10 cellular contexts compared by ENCODE assay signal in the genomic region with DNA sequence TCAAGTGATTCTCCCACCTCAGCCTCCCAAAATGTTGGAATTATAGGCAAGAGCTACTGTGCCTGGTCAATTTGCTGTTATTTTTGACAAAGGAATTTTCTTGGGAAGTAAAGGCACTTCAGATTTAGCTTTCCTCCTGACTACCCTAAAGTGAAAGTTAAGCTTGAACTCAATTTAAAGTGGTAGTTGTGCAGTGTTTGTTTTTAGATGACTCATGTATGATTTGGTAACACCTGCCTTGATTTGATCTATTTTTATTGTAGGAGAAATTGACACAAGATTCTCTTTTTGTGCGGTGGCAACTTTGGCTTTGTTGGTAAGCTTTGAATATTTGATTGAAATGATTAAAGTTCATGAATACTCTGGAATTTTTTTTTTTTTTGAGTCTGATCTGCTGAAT. TPM values are rescaled to one million over a fixed set of nuclear protein-coding genes. Genes with fewer than 3 reads are reported as not detected.
DNase-seq lines count a peak whose midpoint lies in the region; FAIRE-seq and TF ChIP-seq lines count a peak whose summit lies in the region.
"Had no signal": no experiment of that assay in that cellular context is flagged by ENCODE, and none has a peak within 500 bp of the region (broad histone marks: within the 10 kb centered on the region; RNA-seq: fewer than 3 reads in every experiment).

No MANE protein-coding gene starts in this region.

- H3K79me2 ChIP-seq in smooth muscle cell (ENCODE audit: low read depth), result peaks cover 61% of the 10 kb centered on the region

- H3K4me1 ChIP-seq in esophagus squamous epithelium (peaks cover 17 to 66% (median 33%) of the 10 kb centered on the region in 3 donors), smooth muscle cell (ENCODE audit: low read depth) (peaks cover 29% of the 10 kb centered on the region), spleen (peaks cover 37 to 74% (median 52%) of the 10 kb centered on the region in 6 donors)

- TF ChIP-seq CTCF in RWPE1 (conservative IDR thresholded peaks at IDR 0.05; ENCODE audit: low read depth) (no peak), esophagus squamous epithelium (IDR thresholded peaks at IDR 0.05) (no peak), smooth muscle cell (IDR thresholded peaks at IDR 0.05; ENCODE audit: borderline replicate concordance, insufficient read depth, poor library complexity, severe bottlenecking) (no peak), GM13977 (IDR thresholded peaks at IDR 0.05; ENCODE audit: extremely low read depth, insufficient read depth, missing control alignments) (no peak), spleen (IDR thresholded peaks at IDR 0.05 in 8 of 11, conservative IDR thresholded peaks at IDR 0.05 in 3 of 11) (no peak)

- peaks cover 15 to 73% (median 37%) of the 10 kb centered on the region in 3 donors for H3K36me3 ChIP-seq in esophagus squamous epithelium
- peaks cover 22% of the 10 kb centered on the region for H3K36me3 ChIP-seq in smooth muscle cell (ENCODE audit: low read depth)
- peaks cover 3 to 81% (median 58%) of the 10 kb centered on the region in 6 donors for H3K36me3 ChIP-seq in spleen

- H3K4me2 ChIP-seq in smooth muscle cell, result peak overlapping the region; percentile 100

- peaks cover 42% of the 10 kb centered on the region for H3K4me1 Mint-ChIP-seq in T-helper 1 cell treated with Interleukin-12 subunit alpha and Interleukin-12 subunit beta and Interleukin-4 antibody, amounts not matched to agents 30 μg/mL and 1 μg/mL, for 36 hours (ENCODE audit: low read depth)

- H3K9me3 ChIP-seq in esophagus squamous epithelium, result no peaks in the 10 kb centered on the region
- no peaks in the 10 kb centered on the region for H3K9me3 ChIP-seq in smooth muscle cell (replicated peaks; ENCODE audit: low read depth)
- H3K9me3 ChIP-seq in spleen, result no peaks in the 10 kb centered on the region
- H3K9me3 ChIP-seq: body of pancreas had no signal

- TF ChIP-seq POLR2A in esophagus squamous epithelium (IDR thresholded peaks at IDR 0.05), result no peak
- no peak for TF ChIP-seq POLR2A in spleen (IDR thresholded peaks at IDR 0.05)

- no peak for FAIRE-seq in frontal cortex (lab: Jason Lieb, UNC)

- peaks cover 91% of the 10 kb centered on the region for H4K20me1 ChIP-seq in smooth muscle cell (ENCODE audit: low read depth)

- no peak overlapping the region for H2AFZ ChIP-seq in smooth muscle cell (ENCODE audit: low read depth)

- H3K27ac Mint-ChIP-seq in T-helper 1 cell treated with Interleukin-12 subunit alpha and Interleukin-12 subunit beta and Interleukin-4 antibody, amounts not matched to agents 30 μg/mL and 1 μg/mL, for 36 hours, result peak overlapping the region; percentile 2

- CTCF ChIA-PET in RWPE1 (lab: Yijun Ruan, JAX), result no interaction called here

- WGBS in esophagus squamous epithelium, 2 donors, result 28 to 29% methylated on average over 1 of the region's 1 CpG
- 92% methylated on average over 1 of the region's 1 CpG for WGBS in smooth muscle cell (ENCODE audit: low lambda C conversion rate)
- 74 to 91% (median 83%) methylated on average over 1 of the region's 1 CpG for WGBS in spleen, 5 donors

- H3K9me3 Mint-ChIP-seq in T-helper 1 cell treated with Interleukin-12 subunit alpha and Interleukin-12 subunit beta and Interleukin-4 antibody, amounts not matched to agents 30 μg/mL and 1 μg/mL, for 36 hours, result no peaks in the 10 kb centered on the region

- no peak overlapping the region for H3K9ac ChIP-seq in smooth muscle cell (ENCODE audit: low read depth)

- peaks cover 74% of the 10 kb centered on the region for H3K36me3 Mint-ChIP-seq in T-helper 1 cell treated with Interleukin-12 subunit alpha and Interleukin-12 subunit beta and Interleukin-4 antibody, amounts not matched to agents 30 μg/mL and 1 μg/mL, for 36 hours (ENCODE audit: low read depth)

- peak overlapping the region; percentile 16 for H3K4me3 Mint-ChIP-seq in T-helper 1 cell treated with Interleukin-12 subunit alpha and Interleukin-12 subunit beta and Interleukin-4 antibody, amounts not matched to agents 30 μg/mL and 1 μg/mL, for 36 hours

- DNase-seq in T-helper 1 cell (no peak), RWPE1 (ENCODE audit: low spot score) (peak; percentile 49), esophagus squamous epithelium (lab: John Stamatoyannopoulos, UW) (no peak), smooth muscle cell (lab: John Stamatoyannopoulos, UW; ENCODE audit: unreplicated experiment) (no peak), GM13977 (ENCODE audit: low spot score) (no peak), spleen (no peak), frontal cortex (ENCODE audit: low spot score in 2 of 2) (no peak)
- DNase-seq: body of pancreas, NCI-H526 had no signal

- H3K27me3 Mint-ChIP-seq in T-helper 1 cell treated with Interleukin-12 subunit alpha and Interleukin-12 subunit beta and Interleukin-4 antibody, amounts not matched to agents 30 μg/mL and 1 μg/mL, for 36 hours (ENCODE audit: low read depth), result no peaks in the 10 kb centered on the region

- H3K4me3 ChIP-seq in esophagus squamous epithelium (peak overlapping the region in 3 of 4 donors; percentile 10 to 33 (median 16)), smooth muscle cell (no peak overlapping the region), spleen (no peak overlapping the region)
- H3K4me3 ChIP-seq: body of pancreas had no signal

- in situ Hi-C loops in GM13977 (cut with MboI; ENCODE audit: low pct_unique_long_range_greater_than_20kb, low sequenced_read_pairs, unreplicated experiment), result no loop called here

- no peaks in the 10 kb centered on the region for H3K27me3 ChIP-seq in esophagus squamous epithelium
- H3K27me3 ChIP-seq in smooth muscle cell (ENCODE audit: low read depth), result no peaks in the 10 kb centered on the region
- no peaks in the 10 kb centered on the region for H3K27me3 ChIP-seq in spleen (replicated peaks in 1 of 7)
- H3K27me3 ChIP-seq: body of pancreas had no signal

- H3K27ac ChIP-seq in RWPE1, result peak overlapping the region; percentile 77
- H3K27ac ChIP-seq in esophagus squamous epithelium, result peak overlapping the region; percentile 11 to 57 (median 25)
- peak overlapping the region; percentile 58 for H3K27ac ChIP-seq in smooth muscle cell (ENCODE audit: low read depth)
- H3K27ac ChIP-seq in spleen, result peak overlapping the region in 3 of 8 donors; percentile 11 to 24 (median 13)

- intact Hi-C loops in esophagus squamous epithelium (cut with DNase I) (no loop called here), spleen (cut with DNase I; ENCODE audit: low total_unique reads) (no loop called here)

- peaks cover 60% of the 10 kb centered on the region for H3F3A ChIP-seq in smooth muscle cell (ENCODE audit: low read depth)

- POLR2A ChIA-PET in RWPE1 (lab: Yijun Ruan, JAX; ENCODE audit: low non-redundant PET), result no interaction called here

RNA-seq across cellular contexts. Expression of a gene that starts 5.0 kb away (rescaled TPM):
- total RNA-seq in esophagus squamous epithelium (10 to 100 TPM; 34.9 to 98.4 (median 68.1) TPM), smooth muscle cell (97.4 and 101 TPM in 2 replicates), spleen (10 to 100 TPM; 55.2 to 94.8 (median 78.2) TPM), frontal cortex (54.2 TPM)
- polyA plus RNA-seq in smooth muscle cell (18.0 and 29.6 TPM in 2 replicates), spleen (10 to 100 TPM; 59.9 to 85.0 (median 69.8) TPM)

RNA-seq across cellular contexts. Expression of a gene that starts 5.7 kb away (rescaled TPM):
- total RNA-seq in esophagus squamous epithelium, result under 1 TPM in 2 of 4 donors, not detected in 2; 0.35 to 0.38 TPM
- not detected in 2 replicates for total RNA-seq in smooth muscle cell
- polyA plus RNA-seq in smooth muscle cell, result not detected in 2 replicates
- total RNA-seq in spleen, result under 1 TPM; 0.17 to 0.85 (median 0.40) TPM
- under 1 TPM; 0.19 to 0.29 (median 0.22) TPM for polyA plus RNA-seq in spleen
- total RNA-seq in frontal cortex, result 1.6 TPM
- total RNA-seq: body of pancreas had no signal

Comparison
In these comparisons a context has a peak if more than half of its experiments do, and no peak if none do; other contexts are left out.
1. H3K4me3 ChIP-seq: peak in esophagus squamous epithelium (3 of 4); none in smooth muscle cell (single experiment) and spleen (0 of 8).